In genomic region chr5:95925939-95926338, GRCh38 we compare ENCODE assay signal across 11 cellular contexts. TPM values are rescaled to one million over a fixed set of nuclear protein-coding genes. Genes with fewer than 3 reads are reported as not detected.
DNase-seq lines count a peak whose midpoint lies in the region; ATAC-seq and TF ChIP-seq lines count a peak whose summit lies in the region.
"Had no signal": no experiment of that assay in that cellular context is flagged by ENCODE, and none has a peak within 500 bp of the region (broad histone marks: within the 10 kb centered on the region; RNA-seq: fewer than 3 reads in every experiment).

No MANE protein-coding gene starts in this region.

- H3K36me3 ChIP-seq in OCI-LY3 (replicated peaks; ENCODE audit: low read depth, low read length) (peaks cover 13% of the 10 kb centered on the region), PC-3 (ENCODE audit: low read depth, low read length) (peaks cover 15% of the 10 kb centered on the region), WERI-Rb-1 (no peaks in the 10 kb centered on the region)

- H3K9me2 ChIP-seq in PC-3 (replicated peaks; ENCODE audit: low read length): no peaks in the 10 kb centered on the region

- no peaks in the 10 kb centered on the region for H3F3A ChIP-seq in PC-3 (ENCODE audit: low read length, unreplicated experiment)

- H3K9me3 ChIP-seq in OCI-LY3 (ENCODE audit: insufficient read depth, low read length): no peaks in the 10 kb centered on the region
- H3K9me3 ChIP-seq in PC-3 (ENCODE audit: low read length): no peaks in the 10 kb centered on the region
- H3K9me3 ChIP-seq in WERI-Rb-1 (ENCODE audit: severe bottlenecking): no peaks in the 10 kb centered on the region

- CTCF ChIA-PET in PC-3 (lab: Charles Lee): no interaction called here

- H4K20me1 ChIP-seq in OCI-LY3 (ENCODE audit: insufficient read depth, low read length) (peaks cover under 1% of the 10 kb centered on the region; the same call in 1 of the 2 replicates), PC-3 (ENCODE audit: low read length) (peaks cover 11% of the 10 kb centered on the region; the same call in 1 of the 2 replicates)

- H3K79me2 ChIP-seq in OCI-LY3 (ENCODE audit: low read length) (peaks cover 29% of the 10 kb centered on the region), PC-3 (ENCODE audit: low read length) (peaks cover 82% of the 10 kb centered on the region)

- ATAC-seq in GM18502 (IDR thresholded peaks at IDR 0.05; ENCODE audit: poor library complexity, unreplicated experiment) (peak; percentile 47), GM19455 (IDR thresholded peaks at IDR 0.05; ENCODE audit: unreplicated experiment) (peak; percentile 44), HG02943 (IDR thresholded peaks at IDR 0.05; ENCODE audit: low read depth, unreplicated experiment) (peak; percentile 52), PC-3 (no peak), left ventricle myocardium superior (no peak)

- H3K9ac ChIP-seq in OCI-LY3 (ENCODE audit: low read length): no peak overlapping the region
- no peak overlapping the region for H3K9ac ChIP-seq in PC-3 (ENCODE audit: low read length)

- no peak for DNase-seq in PC-3
- no peak for DNase-seq in WERI-Rb-1
- no peak for DNase-seq in coronary artery (ENCODE audit: low spot score)
- no peak for DNase-seq in left ventricle myocardium superior
- DNase-seq: CD4-positive, alpha-beta memory T cell; MV-4-11; OCI-M1 had no signal

- peak overlapping the region; percentile 12; the same call in 1 of the 2 replicates for H3K4me3 ChIP-seq in OCI-LY3 (ENCODE audit: low read length)
- no peak overlapping the region for H3K4me3 ChIP-seq in PC-3 (ENCODE audit: low read length)
- H3K4me3 ChIP-seq in WERI-Rb-1 (ENCODE audit: low read depth, low read length): no peak overlapping the region
- no peak overlapping the region for H3K4me3 ChIP-seq in coronary artery

- H3K4me1 ChIP-seq in OCI-LY3 (ENCODE audit: low read length) (peaks cover 66% of the 10 kb centered on the region), PC-3 (ENCODE audit: insufficient read depth, low read length) (no peaks in the 10 kb centered on the region)

- H2AFZ ChIP-seq in OCI-LY3 (ENCODE audit: low read depth, low read length) (no peak overlapping the region), PC-3 (ENCODE audit: low read length) (no peak overlapping the region)

- TF ChIP-seq CTCF in OCI-LY3 (IDR thresholded peaks at IDR 0.05; ENCODE audit: low read depth, low read length) (no peak), PC-3 (conservative IDR thresholded peaks at IDR 0.05; ENCODE audit: low read depth, low read length) (no peak), WERI-Rb-1 (IDR thresholded peaks at IDR 0.05; ENCODE audit: low read depth, low read length) (no peak), coronary artery (IDR thresholded peaks at IDR 0.05) (no peak)

- intact Hi-C loops in PC-3 (cut with micrococcal nuclease): no loop called here
- intact Hi-C loops in left ventricle myocardium superior (cut with micrococcal nuclease): no loop called here

- POLR2A ChIA-PET in PC-3 (lab: Charles Lee; ENCODE audit: unreplicated experiment): no interaction called here

- BruUV-seq in PC-3 (replicated peaks; lab: Mats Ljungman, UMichigan): no TSS peak

- H3K27ac ChIP-seq in OCI-LY3 (ENCODE audit: low read length) (peak overlapping the region; percentile 54; the same call in 1 of the 2 replicates), PC-3 (ENCODE audit: low read length) (no peak overlapping the region), WERI-Rb-1 (no peak overlapping the region), coronary artery (no peak overlapping the region)

- H3K27me3 ChIP-seq in OCI-LY3 (ENCODE audit: low read depth, low read length) (no peaks in the 10 kb centered on the region), PC-3 (ENCODE audit: low read length) (no peaks in the 10 kb centered on the region), WERI-Rb-1 (ENCODE audit: insufficient read depth, low read depth, severe bottlenecking) (no peaks in the 10 kb centered on the region)

- peak overlapping the region; percentile 44 for H3K4me2 ChIP-seq in OCI-LY3 (ENCODE audit: low read length)
- H3K4me2 ChIP-seq in PC-3 (ENCODE audit: low read length): no peak overlapping the region

RNA-seq across cellular contexts. Expression of gene ELL2, which starts 35.7 kb away (rescaled TPM):
- total RNA-seq in PC-3 (2014; rRNA removed) (72.2 and 82.4 TPM in 2 replicates), left ventricle myocardium superior (23.4 TPM)

Comparison
In these comparisons a context has a peak if more than half of its experiments do, and no peak if none do; other contexts are left out.
1. ATAC-seq: peak in GM18502 (single experiment), GM19455 (single experiment) and HG02943 (single experiment); none in PC-3 (single experiment) and left ventricle myocardium superior (single experiment).